In the genomic region with DNA sequence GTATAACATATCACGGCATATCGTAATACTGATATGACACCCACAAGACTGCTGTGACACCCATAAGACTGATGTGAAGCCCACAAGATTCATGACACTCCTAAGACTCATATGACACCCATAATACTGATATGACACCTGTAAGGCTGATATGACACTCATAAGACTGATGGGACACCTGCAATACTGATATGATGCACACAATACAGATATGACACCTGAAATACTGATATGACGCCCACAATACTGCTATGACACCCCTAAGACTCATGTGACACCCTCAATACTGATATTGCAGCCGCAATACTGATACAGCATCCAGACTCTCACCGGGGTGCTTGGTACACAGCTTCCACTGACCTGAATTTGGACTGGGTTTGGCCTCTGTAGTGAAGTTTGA, we compare ENCODE assay signal across 1 cellular context.
TF ChIP-seq lines count a peak whose summit lies in the region.
"Not testable (repeated sequence)": the region's sequence is repeated elsewhere in the genome, so short reads cannot be mapped to it uniquely, and the experiment has no call there.

No MANE protein-coding gene starts in this region.

TF ChIP-seq in HepG2, 621 proteins besides CTCF, POLR2A, EP300 and RAD21:
- peak; percentile 58 for TF ChIP-seq CREB1 (IDR thresholded peaks at IDR 0.05)
- not testable (repeated sequence) for TF ChIP-seq CREB1 (CRISPR knock-in tag; IDR thresholded peaks at IDR 0.05)
